ENCODE assay signal across 8 cellular contexts in the genomic region with DNA sequence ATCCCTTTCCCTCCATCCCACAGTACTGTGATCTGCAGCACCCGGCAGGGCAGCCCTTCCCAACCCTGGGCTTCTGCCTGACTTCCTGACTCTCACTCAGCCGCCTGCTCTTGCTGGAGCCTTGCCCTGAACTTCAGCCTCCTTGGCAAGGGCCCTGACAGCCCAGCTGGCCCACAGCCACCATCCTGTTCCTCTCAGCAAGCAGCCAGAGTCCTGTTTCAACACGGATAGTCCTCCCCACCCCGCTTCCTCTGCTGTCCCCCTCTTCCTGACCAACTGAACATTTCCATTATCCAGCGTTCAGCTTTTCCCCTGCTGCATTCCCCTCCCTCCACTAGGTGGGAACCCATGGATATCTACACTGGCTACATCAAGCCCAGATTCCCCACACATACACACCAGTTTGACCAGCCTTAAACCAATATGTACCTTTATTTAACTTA.
DNase-seq lines count a peak whose midpoint lies in the region; ATAC-seq and TF ChIP-seq lines count a peak whose summit lies in the region.

No MANE protein-coding gene starts in this region.

- intact Hi-C loops in colonic mucosa (cut with DNase I) (no loop called here), right lobe of liver (cut with DNase I) (no loop called here)

- peaks cover 18% of the 10 kb centered on the region for H3K4me1 Mint-ChIP-seq in type B pancreatic cell (ENCODE audit: unreplicated experiment)

- H3K27ac ChIP-seq in colonic mucosa (peak overlapping the region; percentile 85), right lobe of liver (peak overlapping the region; percentile 26 to 61 (median 46))

- no peaks in the 10 kb centered on the region for H3K36me3 ChIP-seq in colonic mucosa
- no peaks in the 10 kb centered on the region for H3K36me3 ChIP-seq in right lobe of liver

- TF ChIP-seq POLR2A in right lobe of liver (IDR thresholded peaks at IDR 0.05), result no peak

- H3K9me3 Mint-ChIP-seq in type B pancreatic cell, result peaks cover 5% of the 10 kb centered on the region

- peak overlapping the region; percentile 37 for H3K4me3 Mint-ChIP-seq in type B pancreatic cell

- H3K9me3 ChIP-seq in colonic mucosa (no peaks in the 10 kb centered on the region), right lobe of liver (no peaks in the 10 kb centered on the region)

- no peaks in the 10 kb centered on the region for H3K27me3 Mint-ChIP-seq in type B pancreatic cell

- peak overlapping the region; percentile 29 for H3K27ac Mint-ChIP-seq in type B pancreatic cell

- H3K4me1 ChIP-seq in colonic mucosa (peaks cover 9% of the 10 kb centered on the region), right lobe of liver (peaks cover 0 to 44% (median 7%) of the 10 kb centered on the region in 4 donors)

- TF ChIP-seq CTCF in colonic mucosa (IDR thresholded peaks at IDR 0.05) (no peak), right lobe of liver (IDR thresholded peaks at IDR 0.05) (peak; percentile 15 to 67 (median 26)), type B pancreatic cell (conservative IDR thresholded peaks at IDR 0.05) (peak; percentile 43)

- H3K9ac ChIP-seq in colonic mucosa (ENCODE audit: low read depth in 2 of 2, low read length in 2 of 2), result peak overlapping the region; percentile 9 to 83

- H3K36me3 Mint-ChIP-seq in type B pancreatic cell, result no peaks in the 10 kb centered on the region

- H3K27me3 ChIP-seq in colonic mucosa, result no peaks in the 10 kb centered on the region
- H3K27me3 ChIP-seq in right lobe of liver, result no peaks in the 10 kb centered on the region

- peak; percentile 30 for DNase-seq in D341Med (ENCODE audit: low spot score)
- DNase-seq in NCI-H2029 treated with DMSO at 0.1 percent for 48 hours (lab: John Stamatoyannopoulos, UW), result peak; percentile 61
- peak; percentile 95 for DNase-seq in colonic mucosa
- peak; percentile 94 to 97 (median 95) for DNase-seq in right lobe of liver
- no peak for DNase-seq in type B pancreatic cell (ENCODE audit: extremely low spot score, unreplicated experiment)
- DNase-seq in NOMO-1 treated with DMSO at 0.1 percent for 48 hours (lab: John Stamatoyannopoulos, UW; ENCODE audit: unreplicated experiment), result no peak

- H3K4me3 ChIP-seq in colonic mucosa (no peak overlapping the region), right lobe of liver (peak overlapping the region in 1 of 3 donors; percentile 2)

- 4% methylated on average over 5 of the region's 5 CpGs for WGBS in right lobe of liver (ENCODE audit: insufficient coverage, low coverage, low lambda C conversion rate, missing lambda C conversion rate)

- ATAC-seq in right lobe of liver (peak; percentile 90 to 96 (median 94)), HG03175 (IDR thresholded peaks at IDR 0.05; ENCODE audit: unreplicated experiment) (no peak), GM19455 (IDR thresholded peaks at IDR 0.05; ENCODE audit: unreplicated experiment) (no peak)

Comparison
In these comparisons a context has a peak if more than half of its experiments do, and no peak if none do; other contexts are left out.
1. DNase-seq: peak in D341Med (single experiment), NCI-H2029 treated with DMSO at 0.1 percent for 48 hours (single experiment), colonic mucosa (single experiment) and right lobe of liver (3 of 3); none in type B pancreatic cell (single experiment) and NOMO-1 treated with DMSO at 0.1 percent for 48 hours (single experiment).
2. ATAC-seq: peak in right lobe of liver (4 of 4); none in HG03175 (single experiment) and GM19455 (single experiment).